ENCODE assay signal across 27 cellular contexts in genomic region chr17:30148376-30148775, GRCh38. TPM values are rescaled to one million over a fixed set of nuclear protein-coding genes. Genes with fewer than 3 reads are reported as not detected.
DNase-seq lines count a peak whose midpoint lies in the region; ATAC-seq and TF ChIP-seq lines count a peak whose summit lies in the region.
"Had no signal": no experiment of that assay in that cellular context is flagged by ENCODE, and none has a peak within 500 bp of the region (broad histone marks: within the 10 kb centered on the region; RNA-seq: fewer than 3 reads in every experiment).

No MANE protein-coding gene starts in this region.

- H3K27ac Mint-ChIP-seq in stimulated activated naive CD8-positive, alpha-beta T cell treated with anti-CD3 and anti-CD28 coated beads, Interleukin-15, amount 100 ng/mL, for 72 hours = peak overlapping the region; percentile 83 to 90
- no peak overlapping the region for H3K27ac Mint-ChIP-seq in activated T-cell treated with anti-CD3 and anti-CD28 coated beads, Interleukin-2, amount 50 U/mL, for 24 hours
- H3K27ac Mint-ChIP-seq: B cell had no signal

- no peaks in the 10 kb centered on the region for H3K27me3 ChIP-seq in mesenchymal stem cell (ENCODE audit: control insufficient read depth in 1 of 2, insufficient read depth in 1 of 2, low read length in 2 of 2)
- H3K27me3 ChIP-seq: gastroesophageal sphincter, hepatocyte, Peyer's patch had no signal

- no peak overlapping the region for H2BK15ac ChIP-seq in mesenchymal stem cell (ENCODE audit: low read depth, poor library complexity, severe bottlenecking)

- H3K23ac ChIP-seq in mesenchymal stem cell (ENCODE audit: low read length in 2 of 2) = no peak overlapping the region

- DNase-seq in stimulated activated naive CD8-positive, alpha-beta T cell treated with anti-CD3 and anti-CD28 coated beads, Interleukin-15, amount 100 ng/mL, for 72 hours = no peak
- DNase-seq in stimulated activated naive CD8-positive, alpha-beta T cell treated with anti-CD3 and anti-CD28 coated beads, Interleukin-15, Interleukin-2, amounts not matched to agents 100 U/mL and 50 U/mL, for 24 hours = no peak
- DNase-seq in SK-MEL-5 (ENCODE audit: low read depth, low spot score) = peak; percentile 11
- peak; percentile 23 for DNase-seq in epithelial cell of esophagus (ENCODE audit: low read depth)
- DNase-seq in GM13977 (ENCODE audit: low spot score) = no peak
- DNase-seq in mesenchymal stem cell = no peak
- no peak for DNase-seq in activated T-cell treated with anti-CD3 and anti-CD28 coated beads, Interleukin-2, amount 50 U/mL, for 24 hours
- DNase-seq: activated CD4-positive, alpha-beta T cell treated with anti-CD3 and anti-CD28 coated beads, Interleukin-2, amount 50 U/mL, for 48 hours; activated CD4-positive, CD25-positive, alpha-beta regulatory T cell; activated effector memory CD4-positive, alpha-beta T cell treated with Interleukin-2 at 50 U/mL for 16 hours; Caco-2; caudate nucleus; DMS79 treated with DMSO at 0.1 percent for 48 hours; NCI-H1092; NCI-H1694 treated with DMSO at 0.1 percent for 48 hours; NCI-H2171 treated with DMSO at 0.1 percent for 48 hours; NCI-H524 treated with DMSO at 0.1 percent for 48 hours; nucleus accumbens; Peyer's patch; SHP77 treated with DMSO at 0.1 percent for 48 hours; stimulated activated naive CD4-positive, alpha-beta T cell treated with Interleukin-2 at 50 U/mL for 16 hours had no signal

- H2BK120ac ChIP-seq in mesenchymal stem cell (ENCODE audit: low read depth, low read length) = no peak overlapping the region

- no peak overlapping the region for H3K27ac ChIP-seq in mesenchymal stem cell (ENCODE audit: low read length, poor library complexity, severe bottlenecking)
- H3K27ac ChIP-seq: A549, gastroesophageal sphincter, hepatocyte, Peyer's patch had no signal

- H2AK5ac ChIP-seq in mesenchymal stem cell (ENCODE audit: low read length, severe bottlenecking) = no peak overlapping the region

- no peak overlapping the region for H3K4ac ChIP-seq in mesenchymal stem cell (ENCODE audit: low read depth in 1 of 2, low read length in 2 of 2)

- H3K4me1 ChIP-seq in mesenchymal stem cell (ENCODE audit: control insufficient read depth, insufficient read depth, low read depth, low read length) = peaks cover 2% of the 10 kb centered on the region
- H3K4me1 ChIP-seq: Caco-2, Peyer's patch had no signal

- no peak overlapping the region for H3K4me3 Mint-ChIP-seq in stimulated activated naive CD8-positive, alpha-beta T cell treated with anti-CD3 and anti-CD28 coated beads, Interleukin-15, amount 100 ng/mL, for 72 hours
- no peak overlapping the region for H3K4me3 Mint-ChIP-seq in activated T-cell treated with anti-CD3 and anti-CD28 coated beads, Interleukin-2, amount 50 U/mL, for 24 hours
- H3K4me3 Mint-ChIP-seq: B cell had no signal

- TF ChIP-seq CTCF in epithelial cell of esophagus (IDR thresholded peaks at IDR 0.05; ENCODE audit: insufficient read depth, low read depth, low read length, missing control alignments) (no peak), GM13977 (IDR thresholded peaks at IDR 0.05; ENCODE audit: extremely low read depth, insufficient read depth, missing control alignments) (no peak)

- H3K4me1 Mint-ChIP-seq in stimulated activated naive CD8-positive, alpha-beta T cell treated with anti-CD3 and anti-CD28 coated beads, Interleukin-15, amount 100 ng/mL, for 72 hours = peaks cover 20% of the 10 kb centered on the region
- H3K4me1 Mint-ChIP-seq in activated T-cell treated with anti-CD3 and anti-CD28 coated beads, Interleukin-2, amount 50 U/mL, for 24 hours (ENCODE audit: low read depth) = peaks cover 23% of the 10 kb centered on the region

- no peak overlapping the region for H3K14ac ChIP-seq in mesenchymal stem cell (ENCODE audit: low read length in 2 of 2)

- in situ Hi-C loops in SK-MEL-5 (cut with HindIII; ENCODE audit: low pct_unique_long_range_greater_than_20kb, low sequenced_read_pairs) (no loop called here), GM13977 (cut with MboI; ENCODE audit: low pct_unique_long_range_greater_than_20kb, low sequenced_read_pairs, unreplicated experiment) (no loop called here)

- H2BK5ac ChIP-seq in mesenchymal stem cell (ENCODE audit: low read depth, low read length, poor library complexity, severe bottlenecking) = no peak overlapping the region

- peaks cover 65% of the 10 kb centered on the region for H3K36me3 Mint-ChIP-seq in activated T-cell treated with anti-CD3 and anti-CD28 coated beads, Interleukin-2, amount 50 U/mL, for 24 hours (ENCODE audit: low read depth)

- H3K9ac ChIP-seq in mesenchymal stem cell (ENCODE audit: low read length) = no peak overlapping the region

- H3K36me3 ChIP-seq in mesenchymal stem cell (ENCODE audit: control insufficient read depth in 1 of 2, insufficient read depth in 2 of 2, low read depth in 1 of 2, low read length in 2 of 2) = peaks cover 3 to 17% of the 10 kb centered on the region in 2 experiments
- H3K36me3 ChIP-seq: Peyer's patch had no signal

- H3K79me1 ChIP-seq in mesenchymal stem cell (replicated peaks; ENCODE audit: low read length, poor library complexity, severe bottlenecking) = peaks cover 4% of the 10 kb centered on the region

- no peak overlapping the region for H3K18ac ChIP-seq in mesenchymal stem cell (ENCODE audit: low read depth in 1 of 2, low read length in 2 of 2)

- no peak overlapping the region for H4K8ac ChIP-seq in mesenchymal stem cell (ENCODE audit: low read length)

- no peak for ATAC-seq in stimulated activated naive CD8-positive, alpha-beta T cell treated with anti-CD3 and anti-CD28 coated beads, Interleukin-15, amount 100 ng/mL, for 72 hours
- ATAC-seq in stimulated activated naive CD8-positive, alpha-beta T cell treated with anti-CD3 and anti-CD28 coated beads, Interleukin-15, Interleukin-2, amounts not matched to agents 100 U/mL and 50 U/mL, for 24 hours = no peak
- no peak for ATAC-seq in GM21576 (IDR thresholded peaks at IDR 0.05; ENCODE audit: unreplicated experiment)
- ATAC-seq: A549, gastroesophageal sphincter, left lobe of liver had no signal

- H3K9me3 Mint-ChIP-seq in stimulated activated naive CD8-positive, alpha-beta T cell treated with anti-CD3 and anti-CD28 coated beads, Interleukin-15, amount 100 ng/mL, for 72 hours = no peaks in the 10 kb centered on the region
- no peaks in the 10 kb centered on the region for H3K9me3 Mint-ChIP-seq in activated T-cell treated with anti-CD3 and anti-CD28 coated beads, Interleukin-2, amount 50 U/mL, for 24 hours

- H3K4me3 ChIP-seq in epithelial cell of esophagus (ENCODE audit: low read length) (no peak overlapping the region), mesenchymal stem cell (ENCODE audit: insufficient read depth in 1 of 2, low read depth in 1 of 2, low read length in 2 of 2) (no peak overlapping the region)
- H3K4me3 ChIP-seq: A549, gastroesophageal sphincter, hepatocyte, Peyer's patch had no signal

- WGBS in mesenchymal stem cell = 97% methylated on average over 1 of the region's 1 CpG

- no peak overlapping the region for H4K91ac ChIP-seq in mesenchymal stem cell (ENCODE audit: low read length)

- no peak overlapping the region for H2BK12ac ChIP-seq in mesenchymal stem cell (ENCODE audit: low read length in 2 of 2)

- no peaks in the 10 kb centered on the region for H3K27me3 Mint-ChIP-seq in stimulated activated naive CD8-positive, alpha-beta T cell treated with anti-CD3 and anti-CD28 coated beads, Interleukin-15, amount 100 ng/mL, for 72 hours
- H3K27me3 Mint-ChIP-seq in activated T-cell treated with anti-CD3 and anti-CD28 coated beads, Interleukin-2, amount 50 U/mL, for 24 hours = no peaks in the 10 kb centered on the region
- H3K27me3 Mint-ChIP-seq: B cell had no signal

- no peak overlapping the region for H2AFZ ChIP-seq in mesenchymal stem cell (ENCODE audit: low read depth, low read length)
- H2AFZ ChIP-seq: hepatocyte had no signal

- no peak overlapping the region for H3K4me2 ChIP-seq in mesenchymal stem cell (ENCODE audit: low read length, poor library complexity, severe bottlenecking)
- H3K4me2 ChIP-seq: A549, hepatocyte had no signal

- no peaks in the 10 kb centered on the region for H3K9me3 ChIP-seq in mesenchymal stem cell (ENCODE audit: control insufficient read depth, low read length)
- H3K9me3 ChIP-seq: A549, Caco-2, gastroesophageal sphincter, Peyer's patch had no signal

RNA-seq across cellular contexts. Expression of gene NSRP1, which starts 31.8 kb away (rescaled TPM):
- total RNA-seq in SK-MEL-5 (2014; rRNA removed; shearing (Covaris generic)) = 11.7 and 14.8 TPM in 2 replicates
- 16.9 and 22.1 TPM in 2 replicates for polyA plus RNA-seq in SK-MEL-5 (2015; cell fraction: cytosol; rRNA removed)
- 18.0 and 20.9 TPM in 2 replicates for polyA plus RNA-seq in SK-MEL-5 (2015; cell fraction: nucleus; rRNA removed)
- polyA plus RNA-seq in mesenchymal stem cell (2013, experiment 1 of 2) = 78.3 TPM
- polyA plus RNA-seq in mesenchymal stem cell (2013, experiment 2 of 2) = 76.5 TPM

Comparison
In these comparisons a context has a peak if more than half of its experiments do, and no peak if none do; other contexts are left out.
1. DNase-seq: peak in SK-MEL-5 (single experiment) and epithelial cell of esophagus (single experiment); none in stimulated activated naive CD8-positive, alpha-beta T cell treated with anti-CD3 and anti-CD28 coated beads, Interleukin-15, amount 100 ng/mL, for 72 hours (0 of 2), stimulated activated naive CD8-positive, alpha-beta T cell treated with anti-CD3 and anti-CD28 coated beads, Interleukin-15, Interleukin-2, amounts not matched to agents 100 U/mL and 50 U/mL, for 24 hours (single experiment), GM13977 (single experiment), mesenchymal stem cell (single experiment) and activated T-cell treated with anti-CD3 and anti-CD28 coated beads, Interleukin-2, amount 50 U/mL, for 24 hours (single experiment).